Comparison of ENCODE assay signal across 30 cellular contexts in genomic region chr14:33774161-33774560, GRCh38.
"Had no signal": no experiment of that assay in that cellular context is flagged by ENCODE, and none has a peak within 500 bp of the region (broad histone marks: within the 10 kb centered on the region; RNA-seq: fewer than 3 reads in every experiment).

No MANE protein-coding gene starts in this region.

- H3K79me2 ChIP-seq: parathyroid adenoma had no signal

- H3K9ac ChIP-seq: neural progenitor cell, parathyroid adenoma had no signal

- H3K36me3 ChIP-seq: neural progenitor cell, ovary, right lobe of liver, spleen, suprapubic skin, tibial artery, transverse colon, upper lobe of left lung, vagina had no signal

- H3K4me2 ChIP-seq: neural progenitor cell, smooth muscle cell had no signal

- H2AFZ ChIP-seq: neural progenitor cell, parathyroid adenoma had no signal

- DNase-seq: natural killer cell; occipital lobe; ovary; posterior cingulate gyrus; psoas muscle; right cardiac atrium; right lobe of liver; spleen; stimulated activated CD4-positive, alpha-beta T cell treated with anti-CD3 and anti-CD28 coated beads, Interleukin-12 subunit alpha, Interleukin-12 subunit beta, amount 100 ng/mL, for 4 hours; stimulated activated CD4-positive, alpha-beta T cell treated with anti-CD3 and anti-CD28 coated beads, Interleukin-1b, Interleukin-23, amount 100 ng/mL, for 48 hours; stimulated activated CD4-positive, alpha-beta T cell treated with anti-CD3 and anti-CD28 coated beads, Interleukin-4, amount 100 ng/mL, for 1 hour; stimulated activated CD4-positive, alpha-beta T cell treated with anti-CD3 and anti-CD28 coated beads, Interleukin-4, amount 100 ng/mL, for 4 hours; stimulated activated CD8-positive, alpha-beta memory T cell treated with anti-CD3 and anti-CD28 coated beads, Interleukin-4, amount 100 ng/mL, for 48 hours; stimulated activated naive CD4-positive, alpha-beta T cell; stimulated activated naive CD8-positive, alpha-beta T cell treated with anti-CD3 and anti-CD28 coated beads, Interleukin-15, amount 100 ng/mL, for 72 hours; stimulated activated naive CD8-positive, alpha-beta T cell treated with anti-CD3 and anti-CD28 coated beads, Interleukin-15, Interleukin-2, amounts not matched to agents 100 U/mL and 50 U/mL, for 24 hours; substantia nigra; testis; tibial artery; transverse colon; upper lobe of left lung had no signal

- H3K27me3 Mint-ChIP-seq: stimulated activated memory B cell treated with anti-CD40 and anti-IgM and Interleukin-4, amounts not matched to agents 10 μg/mL and 1 μg/mL and 100 μg/mL, for 72 hours; stimulated activated naive CD8-positive, alpha-beta T cell treated with anti-CD3 and anti-CD28 coated beads, Interleukin-15, amount 100 ng/mL, for 72 hours had no signal

- H3K4me3 ChIP-seq: neural progenitor cell, ovary, psoas muscle, right lobe of liver, skin epidermis, smooth muscle cell, spleen, suprapubic skin, testis, tibial artery, transverse colon, upper lobe of left lung, vagina had no signal

- H3K36me3 Mint-ChIP-seq: natural killer cell; stimulated activated memory B cell treated with anti-CD40 and anti-IgM and Interleukin-4, amounts not matched to agents 10 μg/mL and 1 μg/mL and 100 μg/mL, for 72 hours had no signal

- H3K4me1 ChIP-seq: parathyroid adenoma, psoas muscle, right lobe of liver, spleen, testis, transverse colon, upper lobe of left lung, vagina had no signal

- H3K9me3 Mint-ChIP-seq: natural killer cell; nephron; neural progenitor cell; stimulated activated memory B cell treated with anti-CD40 and anti-IgM and Interleukin-4, amounts not matched to agents 10 μg/mL and 1 μg/mL and 100 μg/mL, for 72 hours; stimulated activated naive CD8-positive, alpha-beta T cell treated with anti-CD3 and anti-CD28 coated beads, Interleukin-15, amount 100 ng/mL, for 72 hours had no signal

- H3K9me3 ChIP-seq: ovary, psoas muscle, right lobe of liver, spleen, suprapubic skin, testis, tibial artery, transverse colon, upper lobe of left lung, vagina had no signal

- H3K4me3 Mint-ChIP-seq: natural killer cell; nephron; neural progenitor cell; stimulated activated memory B cell treated with anti-CD40 and anti-IgM and Interleukin-4, amounts not matched to agents 10 μg/mL and 1 μg/mL and 100 μg/mL, for 72 hours; stimulated activated naive CD8-positive, alpha-beta T cell treated with anti-CD3 and anti-CD28 coated beads, Interleukin-15, amount 100 ng/mL, for 72 hours had no signal

- H3K4me1 Mint-ChIP-seq: natural killer cell; stimulated activated memory B cell treated with anti-CD40 and anti-IgM and Interleukin-4, amounts not matched to agents 10 μg/mL and 1 μg/mL and 100 μg/mL, for 72 hours; stimulated activated naive CD8-positive, alpha-beta T cell treated with anti-CD3 and anti-CD28 coated beads, Interleukin-15, amount 100 ng/mL, for 72 hours had no signal

- H3K27me3 ChIP-seq: neural progenitor cell, ovary, right lobe of liver, spleen, suprapubic skin, testis, tibial artery, transverse colon, upper lobe of left lung, vagina had no signal

- H3K27ac Mint-ChIP-seq: natural killer cell; nephron; neural progenitor cell; progenitor cell of endocrine pancreas; stimulated activated memory B cell treated with anti-CD40 and anti-IgM and Interleukin-4, amounts not matched to agents 10 μg/mL and 1 μg/mL and 100 μg/mL, for 72 hours; stimulated activated naive CD8-positive, alpha-beta T cell treated with anti-CD3 and anti-CD28 coated beads, Interleukin-15, amount 100 ng/mL, for 72 hours had no signal

- H3K27ac ChIP-seq: neural progenitor cell, ovary, parathyroid adenoma, psoas muscle, right lobe of liver, skin epidermis, spleen, suprapubic skin, testis, tibial artery, transverse colon, upper lobe of left lung, vagina had no signal
